In genomic region chr17:49817993-49818392, GRCh38 we compare ENCODE assay signal across 14 cellular contexts. TPM values are rescaled to one million over a fixed set of nuclear protein-coding genes. Genes with fewer than 3 reads are reported as not detected.
A peak's percentile ranks its signal among the peaks of the same experiment; 100 is the strongest.
DNase-seq lines count a peak whose midpoint lies in the region; ATAC-seq and TF ChIP-seq lines count a peak whose summit lies in the region.
"Had no signal": no experiment of that assay in that cellular context is flagged by ENCODE, and none has a peak within 500 bp of the region (broad histone marks: within the 10 kb centered on the region; RNA-seq: fewer than 3 reads in every experiment).

No MANE protein-coding gene starts in this region.

- peak overlapping the region; percentile 77 for H3K4me3 Mint-ChIP-seq in GM23338
- peak overlapping the region; percentile 73 for H3K4me3 Mint-ChIP-seq in activated CD4-positive, alpha-beta T cell treated with anti-CD3 and anti-CD28 coated beads, Interleukin-2, amount 10 ng/mL, durations not matched to agents 7 days and 5 days
- H3K4me3 Mint-ChIP-seq: naive B cell had no signal

- no peak overlapping the region for H2AFZ ChIP-seq in GM23338

- peaks cover 56% of the 10 kb centered on the region for H3K4me1 ChIP-seq in GM23338 (ENCODE audit: insufficient read depth)

- H3K36me3 ChIP-seq in GM23338 (ENCODE audit: insufficient read depth) (peaks cover 39% of the 10 kb centered on the region), H7 (replicated peaks; ENCODE audit: control insufficient read depth, insufficient read depth, low read length) (peaks cover 26% of the 10 kb centered on the region)

- no peaks in the 10 kb centered on the region for H4K20me1 ChIP-seq in GM23338 (replicated peaks; ENCODE audit: insufficient read depth)

- H3K4me2 ChIP-seq in GM23338 = peak overlapping the region; percentile 73; the same call in 1 of the 2 replicates

- ATAC-seq in GM23338 = no peak
- ATAC-seq in GM18502 (IDR thresholded peaks at IDR 0.05; ENCODE audit: poor library complexity, unreplicated experiment) = no peak
- ATAC-seq: esophagus mucosa, GM12878 had no signal

- peaks cover 74% of the 10 kb centered on the region for H3K4me1 Mint-ChIP-seq in GM23338
- H3K4me1 Mint-ChIP-seq in activated CD4-positive, alpha-beta T cell treated with anti-CD3 and anti-CD28 coated beads, Interleukin-2, amount 10 ng/mL, durations not matched to agents 7 days and 5 days = peaks cover 80% of the 10 kb centered on the region

- peaks cover 73% of the 10 kb centered on the region for H3K36me3 Mint-ChIP-seq in GM23338 (ENCODE audit: low read depth)
- H3K36me3 Mint-ChIP-seq in activated CD4-positive, alpha-beta T cell treated with anti-CD3 and anti-CD28 coated beads, Interleukin-2, amount 10 ng/mL, durations not matched to agents 7 days and 5 days (ENCODE audit: low read depth) = peaks cover 74% of the 10 kb centered on the region

- peaks cover 9% of the 10 kb centered on the region; the same call in 1 of the 2 replicates for H3F3A ChIP-seq in GM23338 (replicated peaks; ENCODE audit: low read depth)

- no peak for TF ChIP-seq CTCF in GM23338 (conservative IDR thresholded peaks at IDR 0.05; ENCODE audit: low read depth in 2 of 2)

- peaks cover 46% of the 10 kb centered on the region for H3K79me2 ChIP-seq in GM23338 (replicated peaks; ENCODE audit: insufficient read depth)

- CTCF ChIA-PET in activated CD4-positive, alpha-beta T cell treated with anti-CD3 and anti-CD28 coated beads, Interleukin-2, amount 10 ng/mL, durations not matched to agents 7 days and 5 days (lab: Charles Lee) = interaction anchor here (0.6 to 1.2 kb wide), 5 partner anchors 12 to 122 kb away, joined by 3 read pairs; no protein-coding TSS in a partner anchor

- DNase-seq in GM23338 (ENCODE audit: low spot score) (no peak), glomerular visceral epithelial cell (ENCODE audit: extremely low spot score) (no peak), amygdala (lab: John Stamatoyannopoulos, UW) (no peak), H7 (no peak)
- DNase-seq in activated CD4-positive, alpha-beta T cell treated with anti-CD3 and anti-CD28 coated beads, Interleukin-2, amount 10 ng/mL, durations not matched to agents 7 days and 5 days = peak; percentile 78
- DNase-seq in activated naive CD4-positive, alpha-beta T cell treated with anti-CD3 and anti-CD28 coated beads, Interleukin-2, amount 50 U/mL, for 16 hours = peak; percentile 19
- peak; percentile 8 to 39 for DNase-seq in stimulated activated CD4-positive, alpha-beta T cell treated with anti-CD3 and anti-CD28 coated beads, Interleukin-4, amount 100 ng/mL, for 4 hours
- DNase-seq: KBM-7, naive B cell, NCI-H510A had no signal

- H3K27ac Mint-ChIP-seq in GM23338 = peak overlapping the region; percentile 98
- H3K27ac Mint-ChIP-seq in activated CD4-positive, alpha-beta T cell treated with anti-CD3 and anti-CD28 coated beads, Interleukin-2, amount 10 ng/mL, durations not matched to agents 7 days and 5 days = peak overlapping the region; percentile 98

- H3K27me3 Mint-ChIP-seq in GM23338 (ENCODE audit: insufficient read depth, low read depth, poor library complexity) = peaks cover 6% of the 10 kb centered on the region
- H3K27me3 Mint-ChIP-seq in activated CD4-positive, alpha-beta T cell treated with anti-CD3 and anti-CD28 coated beads, Interleukin-2, amount 10 ng/mL, durations not matched to agents 7 days and 5 days = no peaks in the 10 kb centered on the region
- H3K27me3 Mint-ChIP-seq: naive B cell had no signal

- H3K27me3 ChIP-seq in GM23338 (ENCODE audit: insufficient read depth) = no peaks in the 10 kb centered on the region
- H3K27me3 ChIP-seq in H7 (ENCODE audit: control insufficient read depth, insufficient read depth, low read length) = no peaks in the 10 kb centered on the region
- H3K27me3 ChIP-seq: ascending aorta had no signal

- POLR2A ChIA-PET in activated CD4-positive, alpha-beta T cell treated with anti-CD3 and anti-CD28 coated beads, Interleukin-2, amount 10 ng/mL, durations not matched to agents 7 days and 5 days (lab: Charles Lee) = interaction anchor here (0.5 kb wide), 1 partner anchor 19 kb away, joined by 7 read pairs; no protein-coding TSS in a partner anchor

- no peaks in the 10 kb centered on the region for H3K9me2 ChIP-seq in GM23338 (ENCODE audit: insufficient read depth)

- peak overlapping the region; percentile 97; the same call in 1 of the 2 replicates for H3K27ac ChIP-seq in GM23338 (ENCODE audit: low read depth)
- H3K27ac ChIP-seq: ascending aorta had no signal

- H3K4me3 ChIP-seq in GM23338 = 0 out of 2 replicates have a peak overlapping the region, but pooled peaks have one; percentile 51
- H3K4me3 ChIP-seq in H7 (ENCODE audit: insufficient read depth, low read depth, low read length) = no peak overlapping the region
- H3K4me3 ChIP-seq: ascending aorta, GM12878 had no signal

- H3K9me3 Mint-ChIP-seq in GM23338 = no peaks in the 10 kb centered on the region
- no peaks in the 10 kb centered on the region for H3K9me3 Mint-ChIP-seq in activated CD4-positive, alpha-beta T cell treated with anti-CD3 and anti-CD28 coated beads, Interleukin-2, amount 10 ng/mL, durations not matched to agents 7 days and 5 days
- H3K9me3 Mint-ChIP-seq: naive B cell had no signal

TF ChIP-seq in GM23338, 12 proteins besides CTCF, POLR2A, EP300 and RAD21 (continues in another document):
- TF ChIP-seq REST (IDR thresholded peaks at IDR 0.05; ENCODE audit: unreplicated experiment) = no peak

RNA-seq across cellular contexts. Expression of gene KAT7, which starts 29.5 kb away (rescaled TPM):
- 187 and 226 TPM in 2 replicates for total RNA-seq in GM23338 (2014; rRNA removed; shearing (Covaris generic))
- polyA plus RNA-seq in GM23338 (2016; fragmentation: Nextera tagmentation; extraction: Ambion mirVana) = 30.5 and 31.0 TPM in 2 replicates
- 10 to 100 TPM; 78.5 to 82.4 TPM for total RNA-seq in activated CD4-positive, alpha-beta T cell treated with anti-CD3 and anti-CD28 coated beads, Interleukin-2, amount 10 ng/mL, durations not matched to agents 7 days and 5 days
- total RNA-seq in H7 (2014; rRNA removed; shearing (Covaris generic)) = 96.1 and 153 TPM in 2 replicates

RNA-seq across cellular contexts. Expression of gene TAC4, which starts 29.9 kb away (rescaled TPM):
- not detected in 2 replicates for total RNA-seq in GM23338 (2014; rRNA removed; shearing (Covaris generic))
- polyA plus RNA-seq in GM23338 (2016; fragmentation: Nextera tagmentation; extraction: Ambion mirVana) = not detected in 2 replicates
- not detected for total RNA-seq in activated CD4-positive, alpha-beta T cell treated with anti-CD3 and anti-CD28 coated beads, Interleukin-2, amount 10 ng/mL, durations not matched to agents 7 days and 5 days
- not detected in 2 replicates for total RNA-seq in H7 (2014; rRNA removed; shearing (Covaris generic))
- total RNA-seq: ascending aorta, esophagus mucosa, GM12878 had no signal
- polyA plus RNA-seq: GM12878 had no signal

RNA-seq across cellular contexts. Expression of gene FAM117A, which starts 54.1 kb away (rescaled TPM):
- total RNA-seq in GM23338 (2014; rRNA removed; shearing (Covaris generic)) = 21.4 and 46.4 TPM in 2 replicates
- 19.8 and 21.3 TPM in 2 replicates for polyA plus RNA-seq in GM23338 (2016; fragmentation: Nextera tagmentation; extraction: Ambion mirVana)
- total RNA-seq in activated CD4-positive, alpha-beta T cell treated with anti-CD3 and anti-CD28 coated beads, Interleukin-2, amount 10 ng/mL, durations not matched to agents 7 days and 5 days = 10 to 100 TPM; 30.6 to 34.1 TPM
- 21.8 and 24.3 TPM in 2 replicates for total RNA-seq in H7 (2014; rRNA removed; shearing (Covaris generic))

Comparison
In these comparisons a context has a peak if more than half of its experiments do, and no peak if none do; other contexts are left out.
1. DNase-seq: peak in activated CD4-positive, alpha-beta T cell treated with anti-CD3 and anti-CD28 coated beads, Interleukin-2, amount 10 ng/mL, durations not matched to agents 7 days and 5 days (single experiment), activated naive CD4-positive, alpha-beta T cell treated with anti-CD3 and anti-CD28 coated beads, Interleukin-2, amount 50 U/mL, for 16 hours (single experiment) and stimulated activated CD4-positive, alpha-beta T cell treated with anti-CD3 and anti-CD28 coated beads, Interleukin-4, amount 100 ng/mL, for 4 hours (2 of 2); none in GM23338 (single experiment), glomerular visceral epithelial cell (single experiment), amygdala (0 of 56) and H7 (single experiment).